1 cellular context compared by ENCODE assay signal in genomic region chr10:17506390-17506789, GRCh38.
TF ChIP-seq lines count a peak whose summit lies in the region.

No MANE protein-coding gene starts in this region.

TF ChIP-seq in K562, 482 proteins besides CTCF, POLR2A, EP300 and RAD21:
- TF ChIP-seq POLR2AphosphoS5 (IDR thresholded peaks at IDR 0.05; ENCODE audit: control insufficient read depth, insufficient read depth, low read depth, low read length) (no peak), YY1 (IDR thresholded peaks at IDR 0.05; ENCODE audit: borderline replicate concordance in 1 of 3, control insufficient read depth in 1 of 3, extremely low read depth in 1 of 3, insufficient read depth in 3 of 3, insufficient read length in 1 of 3, insufficient replicate concordance in 2 of 3, low read depth in 1 of 3, low read length in 2 of 3) (no peak), FOXP4 (CRISPR knock-in tag; IDR thresholded peaks at IDR 0.05; ENCODE audit: borderline replicate concordance) (no peak), L3MBTL2 (IDR thresholded peaks at IDR 0.05) (peak; percentile 22; the same call in 1 of the 2 replicates), ZFP36 (IDR thresholded peaks at IDR 0.05; ENCODE audit: low read depth, low read length, partially characterized antibody) (no peak), ILF3 (IDR thresholded peaks at IDR 0.05; ENCODE audit: borderline replicate concordance) (no peak), CHAMP1 (IDR thresholded peaks at IDR 0.05) (0 out of 2 replicates have a peak, but pooled peaks have one; percentile 13), STAT5A (IDR thresholded peaks at IDR 0.05; ENCODE audit: borderline replicate concordance, low read length) (peak; percentile 20; the same call in 1 of the 2 replicates), TEAD1 (CRISPR knock-in tag; IDR thresholded peaks at IDR 0.05) (no peak), E2F3 (CRISPR knock-in tag; IDR thresholded peaks at IDR 0.05) (no peak), KAT7 (CRISPR knock-in tag; IDR thresholded peaks at IDR 0.05; ENCODE audit: borderline replicate concordance) (no peak)
